ENCODE assay signal across 1 cellular context in genomic region chr7:101251871-101252659, GRCh38.
TF ChIP-seq lines count a peak whose summit lies in the region.

No MANE protein-coding gene starts in this region.

TF ChIP-seq in liver, 16 proteins besides CTCF, POLR2A, EP300 and RAD21 (continued from another document):
- TF ChIP-seq SP1 (IDR thresholded peaks at IDR 0.05), result peak; percentile 72
- no peak for TF ChIP-seq FOXA1 (IDR thresholded peaks at IDR 0.05)
- peak; percentile 37 for TF ChIP-seq ATF3 (IDR thresholded peaks at IDR 0.05)
- TF ChIP-seq YY1 (IDR thresholded peaks at IDR 0.05), result peak; percentile 71
- peak; percentile 53 to 89 for TF ChIP-seq GABPA (IDR thresholded peaks at IDR 0.05 in 1 of 2, conservative IDR thresholded peaks at IDR 0.05 in 1 of 2)
- TF ChIP-seq HNF4G (IDR thresholded peaks at IDR 0.05), result no peak
- peak; percentile 50 for TF ChIP-seq REST (IDR thresholded peaks at IDR 0.05)
- TF ChIP-seq ZBTB33 (IDR thresholded peaks at IDR 0.05), result peak; percentile 51
TF ChIP-seq in liver: peak in this region for 10.
